Comparison of ENCODE assay signal across 22 cellular contexts in genomic region chr2:85811850-85812735, GRCh38. TPM values are rescaled to one million over a fixed set of nuclear protein-coding genes. Genes with fewer than 3 reads are reported as not detected.
DNase-seq lines count a peak whose midpoint lies in the region; ATAC-seq, FAIRE-seq and TF ChIP-seq lines count a peak whose summit lies in the region.
"Had no signal": no experiment of that assay in that cellular context is flagged by ENCODE, and none has a peak within 500 bp of the region (broad histone marks: within the 10 kb centered on the region; RNA-seq: fewer than 3 reads in every experiment).

No MANE protein-coding gene starts in this region.

- TF ChIP-seq EP300 in H1 (IDR thresholded peaks at IDR 0.05; ENCODE audit: borderline replicate concordance in 1 of 2, low read depth in 2 of 2, low read length in 2 of 2) (no peak), SK-N-SH (IDR thresholded peaks at IDR 0.05; ENCODE audit: borderline replicate concordance in 1 of 2, low read depth in 1 of 2, low read length in 1 of 2) (no peak)

- CTCF ChIA-PET in H1 (lab: Charles Lee; ENCODE audit: partially characterized antibody) = interaction anchor here (0.7 to 11.2 kb wide), 21 partner anchors 7 to 267 kb away, joined by 3 to 128 read pairs (median 7); partner anchors contain the start of gene ATOH8
- CTCF ChIA-PET in SK-N-SH (lab: Yijun Ruan, JAX) = interaction anchor here (0.9 to 19.2 kb wide), 11 partner anchors 16 to 268 kb away, joined by 3 to 626 read pairs (median 6); partner anchors contain the start of gene ATOH8

- no peak for TF ChIP-seq POLR2A in H1 (IDR thresholded peaks at IDR 0.05; ENCODE audit: control extremely low read depth in 1 of 2, low read depth in 2 of 2, low read length in 2 of 2)

- DNase-seq in right cardiac atrium (peak in 2 of 3 donors; percentile 68 to 71), cardiac septum (ENCODE audit: low spot score) (no peak), H1 (ENCODE audit: low read depth in 1 of 2, low spot score in 2 of 2) (no peak), osteocyte (ENCODE audit: extremely low spot score, unreplicated experiment) (peak; percentile 70), aorta (no peak), WERI-Rb-1 (no peak), SK-N-SH (no peak)
- no peak for DNase-seq in central memory CD4-positive, alpha-beta T cell
- DNase-seq: CD8-positive, alpha-beta memory T cell; erythroblast; NCI-H1436 treated with DMSO at 0.1 percent for 48 hours; NCI-H2171 treated with DMSO at 0.1 percent for 48 hours; PC-9; stimulated activated CD4-positive, alpha-beta T cell treated with anti-CD3 and anti-CD28 coated beads, Interleukin-4, amount 100 ng/mL, for 24 hours; T1000 had no signal

- H3K79me2 ChIP-seq in H1 (ENCODE audit: control insufficient read depth in 1 of 2, insufficient read depth in 2 of 2, low read length in 2 of 2) (no peaks in the 10 kb centered on the region), SK-N-SH (ENCODE audit: insufficient read depth) (no peaks in the 10 kb centered on the region)
- H3K79me2 ChIP-seq: parathyroid adenoma had no signal

- no peak overlapping the region for H3K14ac ChIP-seq in H1 (ENCODE audit: insufficient read length)

- H4K8ac ChIP-seq in H1 (ENCODE audit: extremely low read depth, insufficient read depth, low read length) = no peak overlapping the region

- no peaks in the 10 kb centered on the region for H3K9me3 ChIP-seq in right cardiac atrium (ENCODE audit: control insufficient read depth, low read length)
- H3K9me3 ChIP-seq in H1 (ENCODE audit: insufficient read depth in 2 of 2, low read depth in 1 of 2, low read length in 1 of 2) = no peaks in the 10 kb centered on the region
- no peaks in the 10 kb centered on the region for H3K9me3 ChIP-seq in aorta (ENCODE audit: control insufficient read depth, low read length)
- H3K9me3 ChIP-seq in WERI-Rb-1 (ENCODE audit: severe bottlenecking) = no peaks in the 10 kb centered on the region
- H3K9me3 ChIP-seq in SK-N-SH = no peaks in the 10 kb centered on the region
- H3K9me3 ChIP-seq: adrenal gland, HAP-1, MG63 had no signal

- WGBS in right cardiac atrium = 71% methylated on average over 12 of the region's 12 CpGs
- 86% methylated on average over 12 of the region's 12 CpGs; no CpG with 5 or more reads in 1 of the 2 experiments for WGBS in H1 (ENCODE audit: extremely low coverage in 1 of 2, insufficient coverage in 1 of 2, insufficient read length in 1 of 2, insufficient replicate concordance in 2 of 2, low coverage in 1 of 2, low lambda C conversion rate in 2 of 2, missing lambda C conversion rate in 1 of 2), 2 experiments
- WGBS in aorta, 2 donors = 54 to 63% methylated on average over 12 of the region's 12 CpGs
- WGBS in SK-N-SH (ENCODE audit: low lambda C conversion rate) = 89% methylated on average over 12 of the region's 12 CpGs

- no peak overlapping the region for H4K5ac ChIP-seq in H1 (ENCODE audit: insufficient read length, low read depth, low read length)

- H3K27ac ChIP-seq in right cardiac atrium (ENCODE audit: low read length) (no peak overlapping the region), H1 (ENCODE audit: low read depth, low read length) (no peak overlapping the region), aorta (ENCODE audit: low read depth in 1 of 2, low read length in 2 of 2) (peak overlapping the region; percentile 46 to 62), WERI-Rb-1 (no peak overlapping the region), SK-N-SH (ENCODE audit: low read depth in 2 of 2, low read length in 1 of 2) (peak overlapping the region in 1 of 2 experiments; percentile 52; a peak in 2 of 4 replicates)
- H3K27ac ChIP-seq: adrenal gland, parathyroid adenoma, PC-9 had no signal

- H3K9me2 ChIP-seq in SK-N-SH = no peaks in the 10 kb centered on the region

- no peak overlapping the region for H2AFZ ChIP-seq in H1 (ENCODE audit: low read length)
- H2AFZ ChIP-seq in SK-N-SH (ENCODE audit: low read depth) = no peak overlapping the region
- H2AFZ ChIP-seq: parathyroid adenoma, PC-9 had no signal

- POLR2A ChIA-PET in H1 (lab: Charles Lee; ENCODE audit: partially characterized antibody) = interaction anchor here (1.1 to 1.2 kb wide), 2 partner anchors 47 to 151 kb away, joined by 3 read pairs; no protein-coding TSS in a partner anchor
- POLR2A ChIA-PET in SK-N-SH (lab: Yijun Ruan, JAX) = interaction anchor here (0.5 kb wide), 1 partner anchor 75 kb away, joined by 4 read pairs; no protein-coding TSS in a partner anchor

- FAIRE-seq in H1 (lab: Jason Lieb, UNC) = no peak

- H3K79me1 ChIP-seq in H1 (ENCODE audit: low read depth, low read length) = no peaks in the 10 kb centered on the region

- H2BK20ac ChIP-seq in H1 (ENCODE audit: low read length) = no peak overlapping the region

- no peak overlapping the region for H3K18ac ChIP-seq in H1 (ENCODE audit: extremely low read depth, low read length)

- TF ChIP-seq CTCF in H1 (IDR thresholded peaks at IDR 0.05; ENCODE audit: control extremely low read depth in 1 of 3, insufficient read depth in 1 of 3, low read depth in 1 of 3, low read length in 3 of 3) = no peak
- no peak for TF ChIP-seq CTCF in osteocyte (IDR thresholded peaks at IDR 0.05)
- TF ChIP-seq CTCF in WERI-Rb-1 (IDR thresholded peaks at IDR 0.05; ENCODE audit: low read depth, low read length) = no peak
- TF ChIP-seq CTCF in SK-N-SH (IDR thresholded peaks at IDR 0.05) = no peak

- no peak overlapping the region for H2BK5ac ChIP-seq in H1 (ENCODE audit: low read depth, low read length)

- H3K9me3 Mint-ChIP-seq in osteocyte (ENCODE audit: unreplicated experiment) = no peaks in the 10 kb centered on the region
- H3K9me3 Mint-ChIP-seq: CD8-positive, alpha-beta memory T cell; central memory CD8-positive, alpha-beta T cell had no signal

- H4K91ac ChIP-seq in H1 (replicated peaks; ENCODE audit: insufficient read length, low read length) = no peak overlapping the region

- H3K4me3 Mint-ChIP-seq in osteocyte (ENCODE audit: unreplicated experiment) = no peak overlapping the region
- H3K4me3 Mint-ChIP-seq: CD8-positive, alpha-beta memory T cell; central memory CD8-positive, alpha-beta T cell had no signal

- H3K36me3 ChIP-seq in H1 (ENCODE audit: control insufficient read depth in 2 of 4, insufficient read depth in 4 of 4, low read length in 3 of 4) = no peaks in the 10 kb centered on the region
- H3K36me3 ChIP-seq in aorta (ENCODE audit: control insufficient read depth in 1 of 2, insufficient read depth in 2 of 2, low read length in 1 of 2) = no peaks in the 10 kb centered on the region
- H3K36me3 ChIP-seq in WERI-Rb-1 = no peaks in the 10 kb centered on the region
- no peaks in the 10 kb centered on the region for H3K36me3 ChIP-seq in SK-N-SH (replicated peaks in 1 of 2; ENCODE audit: control insufficient read depth in 1 of 2, insufficient read depth in 2 of 2, low read length in 1 of 2)
- H3K36me3 ChIP-seq: adrenal gland, HAP-1, MG63 had no signal

- H2AK5ac ChIP-seq in H1 (ENCODE audit: low read depth, low read length) = no peak overlapping the region

- TF ChIP-seq RAD21 in H1 (IDR thresholded peaks at IDR 0.05 in 1 of 2, conservative IDR thresholded peaks at IDR 0.05 in 1 of 2; ENCODE audit: low read depth in 2 of 2, low read length in 2 of 2) = no peak
- TF ChIP-seq RAD21 in SK-N-SH (IDR thresholded peaks at IDR 0.05; ENCODE audit: low read length) = no peak

- H3K9ac ChIP-seq in H1 (replicated peaks in 1 of 4; ENCODE audit: extremely low read depth in 1 of 4, low read depth in 3 of 4, low read length in 3 of 4) (no peak overlapping the region), SK-N-SH (no peak overlapping the region; the same call in 1 of the 2 replicates)
- H3K9ac ChIP-seq: parathyroid adenoma had no signal

- H3K4me1 ChIP-seq in right cardiac atrium (ENCODE audit: control insufficient read depth, insufficient read depth, low read length) (peaks cover 3% of the 10 kb centered on the region), H1 (replicated peaks in 1 of 4; ENCODE audit: control insufficient read depth in 3 of 4, insufficient read depth in 4 of 4, low read length in 3 of 4) (no peaks in the 10 kb centered on the region; a peak in 1 of 7 replicates), aorta (ENCODE audit: control insufficient read depth in 1 of 2, insufficient read depth in 2 of 2, low read length in 2 of 2) (peaks cover 0 to 3% of the 10 kb centered on the region in 2 donors), SK-N-SH (ENCODE audit: control insufficient read depth in 1 of 2, insufficient read depth in 2 of 2, low read depth in 1 of 2, low read length in 1 of 2) (peaks cover 0 to 17% of the 10 kb centered on the region in 2 experiments; a peak in 1 of 4 replicates)
- H3K4me1 ChIP-seq: adrenal gland, HAP-1, parathyroid adenoma had no signal

- no peak overlapping the region for H3K4ac ChIP-seq in H1 (replicated peaks; ENCODE audit: insufficient read length, low read depth, low read length)

- no peak for ATAC-seq in right cardiac atrium
- ATAC-seq in aorta (ENCODE audit: low FRiP score) = no peak
- ATAC-seq: activated CD4-positive, CD25-positive, alpha-beta regulatory T cell treated with anti-CD3 and anti-CD28 coated beads, Interleukin-2, amount 50 U/mL, for 24 hours had no signal

- peak overlapping the region; percentile 32; the same call in 1 of the 2 replicates for H2BK15ac ChIP-seq in H1 (ENCODE audit: low read length)

- H3K4me1 Mint-ChIP-seq in osteocyte (ENCODE audit: unreplicated experiment) = peaks cover 5% of the 10 kb centered on the region
- H3K4me1 Mint-ChIP-seq: central memory CD8-positive, alpha-beta T cell had no signal

- H3K4me2 ChIP-seq in H1 (ENCODE audit: insufficient read depth in 1 of 2, low read depth in 2 of 2, low read length in 2 of 2) = no peak overlapping the region
- H3K4me2 ChIP-seq in SK-N-SH = no peak overlapping the region
- H3K4me2 ChIP-seq: PC-9 had no signal

- no peak overlapping the region for H2BK120ac ChIP-seq in H1 (replicated peaks; ENCODE audit: low read depth, low read length)

- intact Hi-C loops in right cardiac atrium (cut with DNase I) = loop anchor here (2.0 to 10.0 kb wide), 5 partner anchors 80 to 177 kb away; no protein-coding TSS in a partner anchor
- intact Hi-C loops in cardiac septum (cut with DNase I) = no loop called here
- intact Hi-C loops in aorta (cut with DNase I) = loop anchor here (5.0 kb wide), 2 partner anchors 60 to 175 kb away; partner anchors contain the start of gene ATOH8 (in 1 of the 2)

- no peak overlapping the region for H3K27ac Mint-ChIP-seq in osteocyte (ENCODE audit: unreplicated experiment)

- no peaks in the 10 kb centered on the region for H3K23me2 ChIP-seq in H1 (ENCODE audit: low read depth, low read length)

- H3K4me3 ChIP-seq in right cardiac atrium (ENCODE audit: low read length) = no peak overlapping the region
- H3K4me3 ChIP-seq in H1 (ENCODE audit: extremely low read depth in 1 of 4, insufficient read depth in 2 of 4, low read depth in 3 of 4, low read length in 4 of 4) = no peak overlapping the region
- no peak overlapping the region for H3K4me3 ChIP-seq in aorta (ENCODE audit: low read length in 2 of 2)
- no peak overlapping the region for H3K4me3 ChIP-seq in WERI-Rb-1 (ENCODE audit: low read depth, low read length)
- H3K4me3 ChIP-seq in SK-N-SH (ENCODE audit: low read depth in 2 of 2, low read length in 1 of 2) = no peak overlapping the region
- H3K4me3 ChIP-seq: adrenal gland, HAP-1, MG63, PC-9 had no signal

- H2BK12ac ChIP-seq in H1 (ENCODE audit: low read depth, low read length) = no peak overlapping the region

- H4K20me1 ChIP-seq in H1 (replicated peaks in 1 of 2; ENCODE audit: control insufficient read depth in 1 of 2, insufficient read depth in 2 of 2, low read length in 2 of 2) (no peaks in the 10 kb centered on the region), SK-N-SH (ENCODE audit: insufficient read depth) (no peaks in the 10 kb centered on the region)

- H3K27me3 Mint-ChIP-seq in osteocyte (ENCODE audit: unreplicated experiment) = peaks cover 27% of the 10 kb centered on the region

- H3K27me3 ChIP-seq in right cardiac atrium (ENCODE audit: control insufficient read depth, insufficient read depth) (no peaks in the 10 kb centered on the region), H1 (replicated peaks in 1 of 4; ENCODE audit: control insufficient read depth in 3 of 4, extremely low read depth in 1 of 4, insufficient read depth in 3 of 4, low read length in 3 of 4) (no peaks in the 10 kb centered on the region), aorta (ENCODE audit: control insufficient read depth in 1 of 2, insufficient read depth in 2 of 2, low read length in 1 of 2) (no peaks in the 10 kb centered on the region), WERI-Rb-1 (ENCODE audit: insufficient read depth, low read depth, severe bottlenecking) (no peaks in the 10 kb centered on the region), SK-N-SH (ENCODE audit: insufficient read depth) (no peaks in the 10 kb centered on the region)
- H3K27me3 ChIP-seq: adrenal gland, MG63 had no signal

- no peak overlapping the region for H3K56ac ChIP-seq in H1 (replicated peaks; ENCODE audit: insufficient read length, low read depth, low read length)

- no peak overlapping the region for H3K23ac ChIP-seq in H1 (ENCODE audit: insufficient read length)

- no peaks in the 10 kb centered on the region for H3F3A ChIP-seq in SK-N-SH (replicated peaks; ENCODE audit: insufficient read depth)

- H3K36me3 Mint-ChIP-seq in osteocyte (ENCODE audit: unreplicated experiment) = no peaks in the 10 kb centered on the region
- H3K36me3 Mint-ChIP-seq: CD8-positive, alpha-beta memory T cell had no signal

RNA-seq across cellular contexts. Expression of gene ATOH8, which starts 58.3 kb away (rescaled TPM):
- total RNA-seq in right cardiac atrium = 10 to 100 TPM; 35.7 to 55.5 (median 45.7) TPM
- polyA plus RNA-seq in right cardiac atrium = 57.8 TPM
- total RNA-seq in cardiac septum = 21.0 TPM
- 0.50 and 0.54 TPM in 2 replicates for total RNA-seq in H1 (2021; fragmentation: NEBNext Ultra II Directional; extraction: Animal tissue kit (Norgen Biotek cat#: 25700))
- polyA plus RNA-seq in H1 (2011; rRNA removed) = 0.53 and 0.74 TPM in 2 replicates
- polyA plus RNA-seq in H1 (2011; cell fraction: cytosol; rRNA removed) = 0.74 TPM
- 0.93 TPM for polyA plus RNA-seq in H1 (2011; cell fraction: nucleus; rRNA removed)
- 0.66 to 0.90 TPM (median 0.79 TPM) in 4 replicates for polyA plus RNA-seq in H1 (2012, experiment 1 of 2)
- 0.98 TPM for polyA plus RNA-seq in H1 (2012, experiment 2 of 2)
- polyA plus RNA-seq in H1 (2013, experiment 1 of 2) = 0.30 TPM
- 0.31 TPM for polyA plus RNA-seq in H1 (2013, experiment 2 of 2)
- polyA minus RNA-seq in H1 (2011; rRNA and poly(A)+ RNA removed) = 0.29 and 0.57 TPM in 2 replicates
- 1.2 TPM for polyA minus RNA-seq in H1 (2011; cell fraction: cytosol; rRNA and poly(A)+ RNA removed)
- 0.50 TPM for polyA minus RNA-seq in H1 (2011; cell fraction: nucleus; rRNA and poly(A)+ RNA removed)
- 5.9 and 7.1 TPM in 2 replicates for total RNA-seq in osteocyte
- 10 to 100 TPM; 56.7 to 68.5 TPM for total RNA-seq in aorta
- polyA plus RNA-seq in aorta = 10 to 100 TPM; 51.5 to 78.8 TPM
- polyA plus RNA-seq in SK-N-SH (2012; rRNA removed) = 5.6 and 6.4 TPM in 2 replicates
- polyA plus RNA-seq in SK-N-SH (2012; cell fraction: cytosol; rRNA removed) = 2.9 and 4.3 TPM in 2 replicates
- 7.0 and 7.3 TPM in 2 replicates for polyA plus RNA-seq in SK-N-SH (2012; cell fraction: nucleus; rRNA removed)
- total RNA-seq: activated CD8-positive, alpha-beta memory T cell treated with anti-CD3 and anti-CD28 coated beads for 36 hours; CD8-positive, alpha-beta memory T cell; PC-9 had no signal
- polyA plus RNA-seq: CD8-positive, alpha-beta memory T cell had no signal

Comparison
In these comparisons a context has a peak if more than half of its experiments do, and no peak if none do; other contexts are left out.
1. DNase-seq: peak in right cardiac atrium (2 of 3) and osteocyte (single experiment); none in cardiac septum (single experiment), H1 (0 of 2), aorta (0 of 2), WERI-Rb-1 (single experiment), SK-N-SH (single experiment) and central memory CD4-positive, alpha-beta T cell (single experiment).
2. H3K27ac ChIP-seq: peak in aorta (2 of 2); none in right cardiac atrium (single experiment), H1 (single experiment) and WERI-Rb-1 (single experiment).